In genomic region chr9:136626740-136627642, GRCh38 we compare ENCODE assay signal across 16 cellular contexts. TPM values are rescaled to one million over a fixed set of nuclear protein-coding genes. Genes with fewer than 3 reads are reported as not detected.
DNase-seq lines count a peak whose midpoint lies in the region; ATAC-seq, FAIRE-seq and TF ChIP-seq lines count a peak whose summit lies in the region.
"Had no signal": no experiment of that assay in that cellular context is flagged by ENCODE, and none has a peak within 500 bp of the region (broad histone marks: within the 10 kb centered on the region; RNA-seq: fewer than 3 reads in every experiment).

No MANE protein-coding gene starts in this region.

- TF ChIP-seq RAD21 in K562 (CRISPR knock-in tag; conservative IDR thresholded peaks at IDR 0.05 in 1 of 2, IDR thresholded peaks at IDR 0.05 in 1 of 2) = peak in 1 of 2 experiments; percentile 4; a peak in 1 of 4 replicates

- H2AFZ ChIP-seq in K562 (ENCODE audit: low read depth, low read length) = no peak overlapping the region
- H2AFZ ChIP-seq in mesenchymal stem cell (ENCODE audit: low read depth, low read length) = no peak overlapping the region

- POLR2A ChIA-PET in K562 (lab: Yijun Ruan, JAX) = interaction anchor here (1.1 to 1.8 kb wide), 5 partner anchors 8 to 209 kb away, joined by 3 to 5 read pairs (median 3); no protein-coding TSS in a partner anchor

- H3K9ac ChIP-seq in BLaER1 (peak overlapping the region; percentile 57), K562 (ENCODE audit: insufficient read depth in 1 of 2, low read depth in 2 of 2, low read length in 2 of 2) (0 out of 4 replicates have a peak overlapping the region, but pooled peaks of 1 of the 2 experiments have one; percentile 48), mesenchymal stem cell (ENCODE audit: low read length) (no peak overlapping the region)

- no peaks in the 10 kb centered on the region for H3K9me3 Mint-ChIP-seq in activated T-cell treated with anti-CD3 and anti-CD28 coated beads, Interleukin-2, amount 50 U/mL, for 4 hours
- H3K9me3 Mint-ChIP-seq: activated naive CD8-positive, alpha-beta T cell treated with anti-CD3 and anti-CD28 coated beads for 36 hours had no signal

- H3K79me2 ChIP-seq in K562 (ENCODE audit: control insufficient read depth, insufficient read depth, low read length) = no peaks in the 10 kb centered on the region

- intact Hi-C loops in K562 (cut with micrococcal nuclease) (loop anchor here (10.0 kb wide), 1 partner anchor 82 kb away; the partner anchor contains the start of gene NOTCH1), prostate gland (cut with DNase I) (no loop called here)

- DNase-seq in M059J (ENCODE audit: low read depth) (peak; percentile 18), K562 (ENCODE audit: extremely low read depth in 1 of 4, low spot score in 3 of 4) (peak in 2 of 4 experiments; percentile 62 to 63), mesenchymal stem cell (no peak), HAP-1 (ENCODE audit: low spot score in 2 of 2) (no peak), prostate gland (ENCODE audit: low spot score) (no peak)
- DNase-seq in activated T-cell treated with anti-CD3 and anti-CD28 coated beads, Interleukin-2, amount 50 U/mL, for 4 hours = no peak
- DNase-seq in stimulated activated CD4-positive, alpha-beta T cell treated with anti-CD3 and anti-CD28 coated beads, Interleukin-2, amount 100 ng/mL, for 24 hours = no peak
- DNase-seq: activated CD4-positive, alpha-beta T cell treated with anti-CD3 and anti-CD28 coated beads, Interleukin-2, amount 50 U/mL, for 4 hours; activated naive CD8-positive, alpha-beta T cell treated with anti-CD3 and anti-CD28 coated beads for 36 hours; effector CD8-positive, alpha-beta T cell; hypothalamus; NCI-H2081; stimulated activated naive CD8-positive, alpha-beta T cell treated with anti-CD3 and anti-CD28 coated beads, Interleukin-15, Interleukin-2, amounts not matched to agents 100 U/mL and 50 U/mL, for 24 hours had no signal

- peak overlapping the region; percentile 82 for H3K4me2 ChIP-seq in BLaER1
- H3K4me2 ChIP-seq in K562 (ENCODE audit: insufficient read depth, low read length) = no peak overlapping the region
- no peak overlapping the region for H3K4me2 ChIP-seq in mesenchymal stem cell (ENCODE audit: low read length, poor library complexity, severe bottlenecking)

- peak overlapping the region; percentile 52 for H4K91ac ChIP-seq in mesenchymal stem cell (ENCODE audit: low read length)

- H3K9me3 ChIP-seq in BLaER1 (no peaks in the 10 kb centered on the region), K562 (replicated peaks; ENCODE audit: control insufficient read depth, insufficient read depth, low read depth, low read length) (peaks cover 4% of the 10 kb centered on the region), mesenchymal stem cell (ENCODE audit: control insufficient read depth, low read length) (no peaks in the 10 kb centered on the region), HAP-1 (no peaks in the 10 kb centered on the region), prostate gland (no peaks in the 10 kb centered on the region)

- no peaks in the 10 kb centered on the region for H3K9me1 ChIP-seq in K562 (ENCODE audit: control insufficient read depth, insufficient read depth, low read length)

- peak overlapping the region in 1 of 2 experiments; percentile 19 for H3K14ac ChIP-seq in mesenchymal stem cell (ENCODE audit: low read length in 2 of 2)

- no peak for FAIRE-seq in K562 (lab: Jason Lieb, UNC)
- FAIRE-seq: D721Med, GM12892 had no signal

- H2BK12ac ChIP-seq in mesenchymal stem cell (ENCODE audit: low read length in 2 of 2) = no peak overlapping the region

- H3K18ac ChIP-seq in mesenchymal stem cell (ENCODE audit: low read depth in 1 of 2, low read length in 2 of 2) = no peak overlapping the region

- H3K79me1 ChIP-seq in mesenchymal stem cell (replicated peaks; ENCODE audit: low read length, poor library complexity, severe bottlenecking) = no peaks in the 10 kb centered on the region

- TF ChIP-seq POLR2A in K562 (conservative IDR thresholded peaks at IDR 0.05) (no peak), prostate gland (IDR thresholded peaks at IDR 0.05) (no peak)

- no peak overlapping the region for H3K4me3 Mint-ChIP-seq in activated T-cell treated with anti-CD3 and anti-CD28 coated beads, Interleukin-2, amount 50 U/mL, for 4 hours
- H3K4me3 Mint-ChIP-seq: activated naive CD8-positive, alpha-beta T cell treated with anti-CD3 and anti-CD28 coated beads for 36 hours had no signal

- no peak for TF ChIP-seq EP300 in K562 (IDR thresholded peaks at IDR 0.05; ENCODE audit: low read length)

- H3K36me3 ChIP-seq in BLaER1 = no peaks in the 10 kb centered on the region
- no peaks in the 10 kb centered on the region for H3K36me3 ChIP-seq in K562 (ENCODE audit: control insufficient read depth, insufficient read depth, low read length)
- no peaks in the 10 kb centered on the region for H3K36me3 ChIP-seq in mesenchymal stem cell (ENCODE audit: control insufficient read depth in 1 of 2, insufficient read depth in 2 of 2, low read depth in 1 of 2, low read length in 2 of 2)
- H3K36me3 ChIP-seq in HAP-1 (replicated peaks) = no peaks in the 10 kb centered on the region
- no peaks in the 10 kb centered on the region for H3K36me3 ChIP-seq in prostate gland

- TF ChIP-seq CTCF in K562 (IDR thresholded peaks at IDR 0.05 in 2 of 3, conservative IDR thresholded peaks at IDR 0.05 in 1 of 3; ENCODE audit: insufficient read depth in 2 of 3, low read depth in 1 of 3, low read length in 3 of 3) (0 out of 6 replicates have a peak, but pooled peaks of 1 of the 3 experiments have one; percentile 26), prostate gland (IDR thresholded peaks at IDR 0.05) (peak in 1 of 4 experiments; percentile 46)

- WGBS in K562 (ENCODE audit: insufficient coverage, low coverage, missing lambda C conversion rate) = 21% methylated on average over 15 of the region's 25 CpGs
- WGBS in mesenchymal stem cell = 65% methylated on average over 25 of the region's 25 CpGs
- WGBS in prostate gland = 59% methylated on average over 23 of the region's 25 CpGs

- H3K36me3 Mint-ChIP-seq in activated T-cell treated with anti-CD3 and anti-CD28 coated beads, Interleukin-2, amount 50 U/mL, for 4 hours (ENCODE audit: insufficient read depth) = no peaks in the 10 kb centered on the region
- H3K36me3 Mint-ChIP-seq: activated naive CD8-positive, alpha-beta T cell treated with anti-CD3 and anti-CD28 coated beads for 36 hours had no signal

- peaks cover 11% of the 10 kb centered on the region for H3K27me3 Mint-ChIP-seq in activated T-cell treated with anti-CD3 and anti-CD28 coated beads, Interleukin-2, amount 50 U/mL, for 4 hours (ENCODE audit: low read depth)

- in situ Hi-C loops in K562 (cut with MboI) (loop anchor here (5.0 to 25.0 kb wide), 2 partner anchors 135 to 290 kb away; partner anchors contain the start of gene GPSM1), HAP-1 (cut with MboI; ENCODE audit: low sequenced_read_pairs) (no loop called here)

- H3K27ac ChIP-seq in BLaER1 (peak overlapping the region; percentile 68), K562 (ENCODE audit: extremely low read depth, low read depth, low read length) (no peak overlapping the region), mesenchymal stem cell (ENCODE audit: low read length, poor library complexity, severe bottlenecking) (no peak overlapping the region), prostate gland (no peak overlapping the region)

- H3K4me1 Mint-ChIP-seq in activated T-cell treated with anti-CD3 and anti-CD28 coated beads, Interleukin-2, amount 50 U/mL, for 4 hours (ENCODE audit: low read depth) = peaks cover 5% of the 10 kb centered on the region

- H3K4ac ChIP-seq in mesenchymal stem cell (ENCODE audit: low read depth in 1 of 2, low read length in 2 of 2) = no peak overlapping the region

- H4K8ac ChIP-seq in mesenchymal stem cell (ENCODE audit: low read length) = no peak overlapping the region

- H2BK120ac ChIP-seq in mesenchymal stem cell (ENCODE audit: low read depth, low read length) = no peak overlapping the region

- H3K4me1 ChIP-seq in BLaER1 (peaks cover 99% of the 10 kb centered on the region), K562 (replicated peaks in 1 of 2; ENCODE audit: control insufficient read depth in 2 of 2, insufficient read depth in 2 of 2, low read length in 2 of 2) (peaks cover 0 to 84% of the 10 kb centered on the region in 2 experiments; a peak in 4 of 5 replicates), mesenchymal stem cell (ENCODE audit: control insufficient read depth, insufficient read depth, low read depth, low read length) (peaks cover 50% of the 10 kb centered on the region), HAP-1 (no peaks in the 10 kb centered on the region), prostate gland (replicated peaks) (peaks cover 7% of the 10 kb centered on the region)

- CTCF ChIA-PET in K562 (lab: Yijun Ruan, JAX; ENCODE audit: low intra/inter-chr PET ratio) = interaction anchor here (2.5 kb wide), 1 partner anchor 139 kb away, joined by 12 read pairs; no protein-coding TSS in a partner anchor

- no peak overlapping the region for H2AK5ac ChIP-seq in mesenchymal stem cell (ENCODE audit: low read length, severe bottlenecking)

- H3K27me3 ChIP-seq in BLaER1 = no peaks in the 10 kb centered on the region
- peaks cover 0 to 12% of the 10 kb centered on the region in 2 experiments; a peak in 2 of 5 replicates for H3K27me3 ChIP-seq in K562 (ENCODE audit: control insufficient read depth in 2 of 2, insufficient read depth in 2 of 2, low read length in 2 of 2)
- peaks cover 0 to 31% of the 10 kb centered on the region in 2 experiments for H3K27me3 ChIP-seq in mesenchymal stem cell (ENCODE audit: control insufficient read depth in 1 of 2, insufficient read depth in 1 of 2, low read length in 2 of 2)
- H3K27me3 ChIP-seq in HAP-1 (ENCODE audit: low read depth) = no peaks in the 10 kb centered on the region
- no peaks in the 10 kb centered on the region for H3K27me3 ChIP-seq in prostate gland (replicated peaks; ENCODE audit: insufficient read depth)

- BruUV-seq in K562 (replicated peaks; lab: Mats Ljungman, UMichigan) = no TSS peak

- no peak overlapping the region for H3K4me3 ChIP-seq in BLaER1
- H3K4me3 ChIP-seq in K562 = no peak overlapping the region
- no peak overlapping the region for H3K4me3 ChIP-seq in mesenchymal stem cell (ENCODE audit: insufficient read depth in 1 of 2, low read depth in 1 of 2, low read length in 2 of 2)
- no peak overlapping the region for H3K4me3 ChIP-seq in HAP-1
- no peak overlapping the region for H3K4me3 ChIP-seq in prostate gland

- H4K20me1 ChIP-seq in BLaER1 (0 out of 2 replicates have a peak, but pooled peaks cover 23% of the 10 kb centered on the region), K562 (replicated peaks; ENCODE audit: control insufficient read depth, insufficient read depth, low read length) (peaks cover 12% of the 10 kb centered on the region; the same call in 1 of the 2 replicates)

- H2BK5ac ChIP-seq in mesenchymal stem cell (ENCODE audit: low read depth, low read length, poor library complexity, severe bottlenecking) = no peak overlapping the region

- no peak for ATAC-seq in K562
- ATAC-seq in activated T-cell treated with anti-CD3 and anti-CD28 coated beads, Interleukin-2, amount 50 U/mL, for 4 hours = no peak
- ATAC-seq: stimulated activated naive CD8-positive, alpha-beta T cell treated with anti-CD3 and anti-CD28 coated beads, Interleukin-15, Interleukin-2, amounts not matched to agents 100 U/mL and 50 U/mL, for 24 hours had no signal

- peak overlapping the region; percentile 37 for H2BK15ac ChIP-seq in mesenchymal stem cell (ENCODE audit: low read depth, poor library complexity, severe bottlenecking)

- H3K23ac ChIP-seq in mesenchymal stem cell (ENCODE audit: low read length in 2 of 2) = no peak overlapping the region

RNA-seq across cellular contexts. Expression of gene EGFL7, which starts 35.7 kb away (rescaled TPM):
- total RNA-seq in M059J (2014; rRNA removed; shearing (Covaris generic)) = 18.0 and 20.9 TPM in 2 replicates
- 149 and 838 TPM in 2 replicates for total RNA-seq in K562 (2011; cell fraction: chromatin; rRNA removed; ENCODE audit: low replicate concordance)
- 1,169 and 1,462 TPM in 2 replicates for total RNA-seq in K562 (2011; cell fraction: nucleolus; rRNA removed)
- total RNA-seq in K562 (2011; cell fraction: nucleoplasm; rRNA removed) = 493 and 520 TPM in 2 replicates
- total RNA-seq in K562 (2014; rRNA removed) (217 and 294 TPM in 2 replicates), K562 (2014; rRNA removed; fragmentation: Illumina TruSeq; extraction: Trizol) (6.6 and 10.2 TPM in 2 replicates), K562 (2015; rRNA removed; fragmentation: Illumina TruSeq; extraction: Trizol) (55.3 and 55.5 TPM in 2 replicates), K562 (2021) (213 and 225 TPM in 2 replicates), prostate gland (100 to 1,000 TPM in 1 of 2 donors, 10 to 100 TPM in 1; 49.3 to 118 TPM)
- polyA plus RNA-seq in K562 (2011; rRNA removed) (220 and 305 TPM in 2 replicates), K562 (2014; fragmentation: Illumina TruSeq; extraction: Trizol) (16.3 and 110 TPM in 2 replicates), K562 (2014; fragmentation: Nextera tagmentation; extraction: Ambion mirVana) (10 to 100 TPM in 1 of 2 experiments, 1 to 10 TPM in 1; 1.5 to 10.9 TPM), K562 (2014; rRNA removed) (286 and 294 TPM in 2 replicates)
- 390 and 1,175 TPM in 2 replicates for polyA plus RNA-seq in K562 (2011; cell fraction: cytosol; rRNA removed)
- 1,734 and 4,262 TPM in 2 replicates for polyA plus RNA-seq in K562 (2011; cell fraction: nucleus; rRNA removed)
- 148 and 194 TPM in 2 replicates for polyA plus RNA-seq in K562 (2012)
- polyA minus RNA-seq in K562 (2011; rRNA and poly(A)+ RNA removed) = 33.5 and 52.0 TPM in 2 replicates
- 222 and 294 TPM in 2 replicates for polyA minus RNA-seq in K562 (2011; cell fraction: cytosol; rRNA and poly(A)+ RNA removed)
- polyA minus RNA-seq in K562 (2011; cell fraction: nucleus; rRNA and poly(A)+ RNA removed) = 630 and 998 TPM in 2 replicates
- 29.0 TPM for polyA plus RNA-seq in mesenchymal stem cell (2013, experiment 1 of 2)
- 30.0 TPM for polyA plus RNA-seq in mesenchymal stem cell (2013, experiment 2 of 2)
- 1 to 10 TPM; 2.3 to 4.3 (median 3.2) TPM for total RNA-seq in activated T-cell treated with anti-CD3 and anti-CD28 coated beads, Interleukin-2, amount 50 U/mL, for 4 hours
